Comparison of ENCODE assay signal across 23 cellular contexts in the genomic region with DNA sequence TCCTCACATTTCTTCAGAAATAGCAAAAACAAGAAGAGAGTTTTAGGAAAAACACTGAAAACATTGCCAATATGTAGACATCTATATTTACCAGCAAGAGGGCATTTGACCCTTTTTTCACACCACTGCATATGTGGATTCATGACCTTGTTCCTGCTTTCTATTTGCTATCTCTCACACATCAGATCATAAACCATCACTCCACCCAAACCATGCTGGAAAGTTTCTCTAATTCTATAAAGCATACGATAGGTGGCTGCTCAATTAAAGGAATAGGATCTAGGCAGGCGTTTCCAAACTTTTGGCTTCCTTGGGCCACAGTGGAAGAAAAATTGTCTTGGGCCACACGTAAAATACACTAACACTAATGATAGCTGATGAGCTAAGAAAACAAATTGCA.
"Had no signal": no experiment of that assay in that cellular context is flagged by ENCODE, and none has a peak within 500 bp of the region (broad histone marks: within the 10 kb centered on the region; RNA-seq: fewer than 3 reads in every experiment).

No MANE protein-coding gene starts in this region.

- H3K9me3 ChIP-seq: MG63, SJSA1 had no signal

- ATAC-seq: HepG2 had no signal

- H3K4me3 ChIP-seq: MG63, SJSA1, SK-N-MC had no signal

- DNase-seq: IMR-90, Karpas-422, KG1, MG63, NCI-H1092, NCI-H1105 treated with DMSO at 0.1 percent for 48 hours, NCI-H1417 treated with DMSO at 0.1 percent for 48 hours, NCI-H187, NCI-H2029, NCI-H2081 treated with DMSO at 0.1 percent for 48 hours, NCI-H2171, NCI-H226, NCI-H446, NCI-H510A, NCI-H524 treated with DMSO at 0.1 percent for 48 hours, NCI-H69, NCI-H774, Right ventricle myocardium superior, RPMI8226, SIG-M5 had no signal

- H3K36me3 ChIP-seq: MG63, SJSA1 had no signal

- H3K27me3 ChIP-seq: MG63, SJSA1 had no signal

- H3K27ac ChIP-seq: SJSA1, SK-N-MC had no signal
